Comparison of ENCODE assay signal across 22 cellular contexts in genomic region chrX:136487647-136488046, GRCh38. TPM values are rescaled to one million over a fixed set of nuclear protein-coding genes. Genes with fewer than 3 reads are reported as not detected.
DNase-seq lines count a peak whose midpoint lies in the region; ATAC-seq and TF ChIP-seq lines count a peak whose summit lies in the region.
"Had no signal": no experiment of that assay in that cellular context is flagged by ENCODE, and none has a peak within 500 bp of the region (broad histone marks: within the 10 kb centered on the region; RNA-seq: fewer than 3 reads in every experiment).

TSS of gene BRS3 (plus strand) at chrX:136487947. CDS start at chrX:136488115, 168 bp downstream.

- peak; percentile 6 for DNase-seq in NCI-H1694 treated with DMSO at 0.1 percent for 48 hours (lab: John Stamatoyannopoulos, UW)
- no peak for DNase-seq in NCI-H1694 (lab: John Stamatoyannopoulos, UW)
- no peak for DNase-seq in GM23338 (ENCODE audit: low spot score)
- no peak for DNase-seq in PC-3
- no peak for DNase-seq in activated CD4-positive, CD25-positive, alpha-beta regulatory T cell (lab: John Stamatoyannopoulos, UW)
- no peak for DNase-seq in glutamatergic neuron
- DNase-seq: 8988T; C1 segment of cervical spinal cord; Calu3; CD4-positive, alpha-beta memory T cell; COR-L47; DMS79; EL; GDM1; GM23248; H9 had no signal

- H3K4me2 ChIP-seq in GM23338 (no peak within 1 kb of the TSS), PC-3 (ENCODE audit: low read length) (peak within 1 kb of the TSS; percentile 53)

- no peak within 1 kb of the TSS for H3K4me3 Mint-ChIP-seq in GM23338
- no peak within 1 kb of the TSS for H3K4me3 Mint-ChIP-seq in glutamatergic neuron (ENCODE audit: unreplicated experiment)
- H3K4me3 Mint-ChIP-seq: CD4-positive, alpha-beta memory T cell; H9 had no signal

- H3K27me3 ChIP-seq in GM23338 (ENCODE audit: insufficient read depth) (no peaks in the 10 kb centered on the region), PC-3 (ENCODE audit: low read length) (no peaks in the 10 kb centered on the region; the same call in 1 of the 2 replicates)

- ATAC-seq in GM23338 (no peak), PC-3 (no peak), HG02610 (IDR thresholded peaks at IDR 0.05; ENCODE audit: unreplicated experiment) (no peak)
- ATAC-seq: GM12878, HCT116 had no signal

- CTCF ChIA-PET in PC-3 (lab: Charles Lee), result no interaction called here

- no peaks in the 10 kb centered on the region for H3F3A ChIP-seq in GM23338 (replicated peaks; ENCODE audit: low read depth)
- H3F3A ChIP-seq in PC-3 (ENCODE audit: low read length, unreplicated experiment), result no peaks in the 10 kb centered on the region

- BruUV-seq in PC-3 (replicated peaks; lab: Mats Ljungman, UMichigan), result no TSS peak

- H3K27ac ChIP-seq in GM23338 (ENCODE audit: low read depth) (no peak within 1 kb of the TSS), PC-3 (ENCODE audit: low read length) (no peak within 1 kb of the TSS)
- H3K27ac ChIP-seq: GM23248 had no signal

- H3K9me3 ChIP-seq in PC-3 (ENCODE audit: low read length), result no peaks in the 10 kb centered on the region

- H3K9me2 ChIP-seq in GM23338 (ENCODE audit: insufficient read depth), result no peaks in the 10 kb centered on the region
- H3K9me2 ChIP-seq in PC-3 (replicated peaks; ENCODE audit: low read length), result no peaks in the 10 kb centered on the region

- no peaks in the 10 kb centered on the region for H3K36me3 ChIP-seq in GM23338 (ENCODE audit: insufficient read depth)
- no peaks in the 10 kb centered on the region for H3K36me3 ChIP-seq in PC-3 (ENCODE audit: low read depth, low read length)

- H3K4me3 ChIP-seq in GM23338, result no peak within 1 kb of the TSS
- 0 out of 2 replicates have a peak within 1 kb of the TSS, but pooled peaks have one; percentile 18 for H3K4me3 ChIP-seq in PC-3 (ENCODE audit: low read length)
- H3K4me3 ChIP-seq: GM12878, GM23248 had no signal

- no peaks in the 10 kb centered on the region; the same call in 2 of the 3 replicates for H3K9me3 Mint-ChIP-seq in GM23338
- H3K9me3 Mint-ChIP-seq in glutamatergic neuron (ENCODE audit: unreplicated experiment), result no peaks in the 10 kb centered on the region

- intact Hi-C loops in PC-3 (cut with micrococcal nuclease), result loop anchor here (1.0 to 5.0 kb wide), 5 partner anchors 35 to 459 kb away; no protein-coding TSS in a partner anchor

- H3K36me3 Mint-ChIP-seq in GM23338 (ENCODE audit: low read depth) (no peaks in the 10 kb centered on the region), glutamatergic neuron (ENCODE audit: unreplicated experiment) (no peaks in the 10 kb centered on the region)
- H3K36me3 Mint-ChIP-seq: CD4-positive, alpha-beta memory T cell had no signal

- peaks cover 2% of the 10 kb centered on the region; the same call in 1 of the 3 replicates for H3K4me1 Mint-ChIP-seq in GM23338
- H3K4me1 Mint-ChIP-seq in glutamatergic neuron (ENCODE audit: low read depth, unreplicated experiment), result no peaks in the 10 kb centered on the region
- H3K4me1 Mint-ChIP-seq: CD4-positive, alpha-beta memory T cell; H9 had no signal

- H3K27me3 Mint-ChIP-seq in GM23338 (ENCODE audit: insufficient read depth, low read depth, poor library complexity) (no peaks in the 10 kb centered on the region), glutamatergic neuron (ENCODE audit: unreplicated experiment) (no peaks in the 10 kb centered on the region)

- H3K9ac ChIP-seq in PC-3 (ENCODE audit: low read length), result no peak within 1 kb of the TSS
- H3K9ac ChIP-seq: GM23248 had no signal

- TF ChIP-seq CTCF in GM23338 (conservative IDR thresholded peaks at IDR 0.05; ENCODE audit: low read depth in 2 of 2), result no peak
- no peak for TF ChIP-seq CTCF in PC-3 (conservative IDR thresholded peaks at IDR 0.05; ENCODE audit: low read depth, low read length)
- no peak for TF ChIP-seq CTCF in glutamatergic neuron (IDR thresholded peaks at IDR 0.05; ENCODE audit: partially characterized antibody, unreplicated experiment)

- no peaks in the 10 kb centered on the region for H3K79me2 ChIP-seq in GM23338 (replicated peaks; ENCODE audit: insufficient read depth)
- no peaks in the 10 kb centered on the region for H3K79me2 ChIP-seq in PC-3 (ENCODE audit: low read length)

- POLR2A ChIA-PET in PC-3 (lab: Charles Lee; ENCODE audit: unreplicated experiment), result no interaction called here

- no peak within 1 kb of the TSS for H2AFZ ChIP-seq in GM23338
- H2AFZ ChIP-seq in PC-3 (ENCODE audit: low read length), result no peak within 1 kb of the TSS
- H2AFZ ChIP-seq: GM23248 had no signal

- H4K20me1 ChIP-seq in GM23338 (replicated peaks; ENCODE audit: insufficient read depth), result no peaks in the 10 kb centered on the region
- no peaks in the 10 kb centered on the region for H4K20me1 ChIP-seq in PC-3 (ENCODE audit: low read length)

- H3K4me1 ChIP-seq in GM23338 (ENCODE audit: insufficient read depth) (no peaks in the 10 kb centered on the region), PC-3 (ENCODE audit: insufficient read depth, low read length) (0 out of 2 replicates have a peak, but pooled peaks cover 5% of the 10 kb centered on the region)

- H3K27ac Mint-ChIP-seq in GM23338, result no peak within 1 kb of the TSS
- H3K27ac Mint-ChIP-seq in glutamatergic neuron (ENCODE audit: unreplicated experiment), result no peak within 1 kb of the TSS
- H3K27ac Mint-ChIP-seq: CD4-positive, alpha-beta memory T cell; H9 had no signal

TF ChIP-seq in GM23338, 12 proteins besides CTCF, POLR2A, EP300 and RAD21:
- no peak for TF ChIP-seq ETS1 (IDR thresholded peaks at IDR 0.05)
- TF ChIP-seq NANOG (IDR thresholded peaks at IDR 0.05; ENCODE audit: borderline replicate concordance), result no peak
- no peak for TF ChIP-seq JUNB (IDR thresholded peaks at IDR 0.05; ENCODE audit: unreplicated experiment)
- TF ChIP-seq ZNF331 (CRISPR knock-in tag; IDR thresholded peaks at IDR 0.05; ENCODE audit: low read depth), result peak; percentile 67
TF ChIP-seq in GM23338: peak in this region for 1.

RNA-seq across cellular contexts. Expression of gene BRS3, which starts in this region (rescaled TPM):
- total RNA-seq in GM23338 (2014; rRNA removed; shearing (Covaris generic)), result not detected in 2 replicates
- polyA plus RNA-seq in GM23338 (2016; fragmentation: Nextera tagmentation; extraction: Ambion mirVana), result not detected in 2 replicates
- total RNA-seq in PC-3 (2014; rRNA removed) (not detected in 2 replicates), glutamatergic neuron (ENCODE audit: unreplicated experiment) (not detected)
- total RNA-seq: A673; Calu3; CD4-positive, alpha-beta memory T cell; GM12878; GM23248; H4; H9 had no signal
- polyA plus RNA-seq: BJ; CD4-positive, alpha-beta memory T cell; GM12878; GM23248 had no signal
